1 cellular context compared by ENCODE assay signal in genomic region chr2:195595825-195596224, GRCh38.
A peak's percentile ranks its signal among the peaks of the same experiment; 100 is the strongest.
TF ChIP-seq lines count a peak whose summit lies in the region.

No MANE protein-coding gene starts in this region.

TF ChIP-seq in K562, 482 proteins besides CTCF, POLR2A, EP300 and RAD21 (continued from another document and continues in another):
- no peak for TF ChIP-seq TFE3 (CRISPR knock-in tag; IDR thresholded peaks at IDR 0.05)
- TF ChIP-seq POU5F1 (IDR thresholded peaks at IDR 0.05; ENCODE audit: borderline replicate concordance, low read depth, low read length, partially characterized antibody) = no peak
- no peak for TF ChIP-seq ILK (tag; IDR thresholded peaks at IDR 0.05; ENCODE audit: borderline replicate concordance, low read depth)
- no peak for TF ChIP-seq ZBTB5 (IDR thresholded peaks at IDR 0.05)
- TF ChIP-seq CREB3L1 (IDR thresholded peaks at IDR 0.05; ENCODE audit: borderline replicate concordance, low read depth) = peak; percentile 74; the same call in 1 of the 2 replicates
- TF ChIP-seq COPS2 (conservative IDR thresholded peaks at IDR 0.05) = no peak
- TF ChIP-seq SAFB2 (IDR thresholded peaks at IDR 0.05; ENCODE audit: borderline replicate concordance, low read depth, low read length, severe bottlenecking) = no peak
- no peak for TF ChIP-seq MCM5 (IDR thresholded peaks at IDR 0.05; ENCODE audit: low read depth)
- TF ChIP-seq BRD4 (IDR thresholded peaks at IDR 0.05) = no peak
- no peak for TF ChIP-seq NCOA4 (IDR thresholded peaks at IDR 0.05; ENCODE audit: partially characterized antibody)
- no peak for TF ChIP-seq ZKSCAN1 (IDR thresholded peaks at IDR 0.05; ENCODE audit: low read depth, low read length)
- no peak for TF ChIP-seq BCLAF1 (IDR thresholded peaks at IDR 0.05; ENCODE audit: borderline replicate concordance in 1 of 2, control insufficient read depth in 1 of 2, low read depth in 2 of 2, low read length in 1 of 2)
- TF ChIP-seq ID3 (CRISPR knock-in tag; IDR thresholded peaks at IDR 0.05) = no peak
- TF ChIP-seq ID3 (tag; IDR thresholded peaks at IDR 0.05) = no peak
- no peak for TF ChIP-seq ZNF518B (CRISPR knock-in tag; IDR thresholded peaks at IDR 0.05)
- 0 out of 2 replicates have a peak, but pooled peaks have one; percentile 59 for TF ChIP-seq LEF1 (IDR thresholded peaks at IDR 0.05)
- TF ChIP-seq PHB (CRISPR knock-in tag; IDR thresholded peaks at IDR 0.05) = no peak
- TF ChIP-seq TFAM (CRISPR knock-in tag; conservative IDR thresholded peaks at IDR 0.05) = no peak
- TF ChIP-seq TCF7 (IDR thresholded peaks at IDR 0.05; ENCODE audit: borderline replicate concordance) = no peak
- peak; percentile 89 to 93 for TF ChIP-seq TRIM24 (IDR thresholded peaks at IDR 0.05)
- TF ChIP-seq PPARD (CRISPR knock-in tag; IDR thresholded peaks at IDR 0.05) = no peak
- TF ChIP-seq RUNX1 (IDR thresholded peaks at IDR 0.05; ENCODE audit: low read depth) = peak; percentile 75
- no peak for TF ChIP-seq HNRNPL (IDR thresholded peaks at IDR 0.05; ENCODE audit: low read depth, low read length)
- no peak for TF ChIP-seq ZNF584 (CRISPR knock-in tag; IDR thresholded peaks at IDR 0.05; ENCODE audit: low read depth)
- TF ChIP-seq DNMT1 (IDR thresholded peaks at IDR 0.05) = no peak
- TF ChIP-seq HDAC8 (tag; IDR thresholded peaks at IDR 0.05) = no peak
- TF ChIP-seq ZNF41 (CRISPR knock-in tag; conservative IDR thresholded peaks at IDR 0.05) = no peak
- no peak for TF ChIP-seq ZNF445 (CRISPR knock-in tag; IDR thresholded peaks at IDR 0.05; ENCODE audit: low read depth)
- peak; percentile 81 for TF ChIP-seq FOXM1 (IDR thresholded peaks at IDR 0.05; ENCODE audit: low read depth)
- no peak for TF ChIP-seq FOXM1 (CRISPR knock-in tag; IDR thresholded peaks at IDR 0.05; ENCODE audit: low read depth)
- TF ChIP-seq ZBTB11 (CRISPR knock-in tag; IDR thresholded peaks at IDR 0.05) = 0 out of 6 replicates have a peak, but pooled peaks of 1 of the 3 experiments have one; percentile 14
- no peak for TF ChIP-seq ZNF318 (IDR thresholded peaks at IDR 0.05; ENCODE audit: borderline replicate concordance in 1 of 2, low read depth in 1 of 2)
- TF ChIP-seq TAF7 (tag; IDR thresholded peaks at IDR 0.05) = no peak
- no peak for TF ChIP-seq ZC3H11A (IDR thresholded peaks at IDR 0.05; ENCODE audit: low read depth, low read length)
- no peak for TF ChIP-seq ZNF134 (CRISPR knock-in tag; conservative IDR thresholded peaks at IDR 0.05)
- 0 out of 2 replicates have a peak, but pooled peaks have one; percentile 52 for TF ChIP-seq RNF2 (IDR thresholded peaks at IDR 0.05)
